Comparison of ENCODE assay signal across 22 cellular contexts in genomic region chr9:114560956-114561355, GRCh38. TPM values are rescaled to one million over a fixed set of nuclear protein-coding genes. Genes with fewer than 3 reads are reported as not detected.
DNase-seq lines count a peak whose midpoint lies in the region; ATAC-seq and TF ChIP-seq lines count a peak whose summit lies in the region.
"Had no signal": no experiment of that assay in that cellular context is flagged by ENCODE, and none has a peak within 500 bp of the region (broad histone marks: within the 10 kb centered on the region; RNA-seq: fewer than 3 reads in every experiment).

No MANE protein-coding gene starts in this region.

- H3K27ac ChIP-seq in IMR-90 (ENCODE audit: insufficient read depth, low read length): no peak overlapping the region
- H3K27ac ChIP-seq in psoas muscle: no peak overlapping the region
- H3K27ac ChIP-seq in colonic mucosa: no peak overlapping the region
- H3K27ac ChIP-seq in gastroesophageal sphincter: no peak overlapping the region
- H3K27ac ChIP-seq: A549, KMS-11 had no signal

- no peak overlapping the region for H2AK9ac ChIP-seq in IMR-90 (replicated peaks; ENCODE audit: low read depth, low read length, poor library complexity)

- 83% methylated on average over 1 of the region's 3 CpGs; no CpG with 5 or more reads in 1 of the 2 experiments for WGBS in IMR-90 (ENCODE audit: extremely low coverage in 2 of 2, insufficient read length in 1 of 2), 2 experiments
- WGBS in psoas muscle, 3 donors: 76 to 82% (median 77%) methylated on average over 3 of the region's 3 CpGs
- WGBS in gastroesophageal sphincter (ENCODE audit: low coverage in 1 of 2), 2 donors: 95 to 100% methylated on average over 2 of the region's 3 CpGs

- TF ChIP-seq POLR2A in IMR-90 (IDR thresholded peaks at IDR 0.05; ENCODE audit: low read depth, low read length) (no peak), gastroesophageal sphincter (IDR thresholded peaks at IDR 0.05) (no peak)

- H4K91ac ChIP-seq in IMR-90 (ENCODE audit: insufficient read depth, low read depth, low read length): no peak overlapping the region

- H3K27me3 ChIP-seq in IMR-90 (ENCODE audit: control insufficient read depth, insufficient read depth, low read length): peaks cover 3% of the 10 kb centered on the region; the same call in 1 of the 2 replicates
- H3K27me3 ChIP-seq in psoas muscle (ENCODE audit: insufficient read depth in 3 of 3, low read length in 2 of 3): no peaks in the 10 kb centered on the region
- H3K27me3 ChIP-seq in colonic mucosa: no peaks in the 10 kb centered on the region
- no peaks in the 10 kb centered on the region for H3K27me3 ChIP-seq in gastroesophageal sphincter

- no TSS peak for BruUV-seq in IMR-90 (replicated peaks; lab: Mats Ljungman, UMichigan)

- H3K36me3 ChIP-seq in IMR-90 (ENCODE audit: control insufficient read depth, insufficient read depth, low read length) (no peaks in the 10 kb centered on the region), psoas muscle (ENCODE audit: insufficient read depth in 1 of 2, low read depth in 1 of 2) (no peaks in the 10 kb centered on the region), colonic mucosa (no peaks in the 10 kb centered on the region), gastroesophageal sphincter (no peaks in the 10 kb centered on the region)

- H3K4me3 ChIP-seq in IMR-90 (ENCODE audit: insufficient read depth, low read depth, low read length) (no peak overlapping the region), psoas muscle (no peak overlapping the region), colonic mucosa (no peak overlapping the region), gastroesophageal sphincter (no peak overlapping the region)
- H3K4me3 ChIP-seq: A549 had no signal

- in situ Hi-C loops in IMR-90 (cut with MboI; ENCODE audit: low sequenced_read_pairs): no loop called here

- no peak overlapping the region for H4K8ac ChIP-seq in IMR-90 (ENCODE audit: low read depth in 2 of 2, low read length in 2 of 2)

- H3K56ac ChIP-seq in IMR-90 (ENCODE audit: extremely low read depth, insufficient read depth, low read length): no peak overlapping the region

- intact Hi-C loops in IMR-90 (cut with micrococcal nuclease): no loop called here
- intact Hi-C loops in psoas muscle (cut with DNase I): no loop called here
- intact Hi-C loops in colonic mucosa (cut with DNase I): no loop called here

- TF ChIP-seq CTCF in IMR-90 (conservative IDR thresholded peaks at IDR 0.05; ENCODE audit: low read depth, low read length): no peak
- TF ChIP-seq CTCF in psoas muscle (IDR thresholded peaks at IDR 0.05): no peak
- no peak for TF ChIP-seq CTCF in colonic mucosa (IDR thresholded peaks at IDR 0.05)
- no peak for TF ChIP-seq CTCF in gastroesophageal sphincter (IDR thresholded peaks at IDR 0.05)

- H3K4me2 ChIP-seq in IMR-90 (ENCODE audit: low read depth, low read length): no peak overlapping the region
- H3K4me2 ChIP-seq: A549, KMS-11 had no signal

- CTCF ChIA-PET in IMR-90 (lab: Yijun Ruan, JAX): no interaction called here

- no peaks in the 10 kb centered on the region for H4K20me1 ChIP-seq in IMR-90 (ENCODE audit: insufficient read depth, low read length)

- POLR2A ChIA-PET in IMR-90 (lab: Charles Lee; ENCODE audit: unreplicated experiment): no interaction called here

- no peak overlapping the region for H3K14ac ChIP-seq in IMR-90 (replicated peaks; ENCODE audit: low read depth, low read length)

- no peak overlapping the region for H2BK120ac ChIP-seq in IMR-90 (ENCODE audit: low read depth, low read length)

- ATAC-seq in IMR-90 (ENCODE audit: low read depth) (no peak), psoas muscle (no peak), HG02610 (IDR thresholded peaks at IDR 0.05; ENCODE audit: unreplicated experiment) (no peak), gastroesophageal sphincter (no peak)
- ATAC-seq: A549, Panc1 had no signal

- no peak for DNase-seq in IMR-90
- peak; percentile 69 for DNase-seq in amniotic epithelial cell (ENCODE audit: low read depth)
- peak; percentile 59 for DNase-seq in glomerular visceral epithelial cell (ENCODE audit: extremely low spot score)
- peak; percentile 58 for DNase-seq in renal cortical epithelial cell (ENCODE audit: low read depth)
- no peak for DNase-seq in psoas muscle
- DNase-seq in colonic mucosa: no peak
- DNase-seq: C1 segment of cervical spinal cord; CD4-positive, alpha-beta memory T cell; DMS79; H7; NCI-H1048; NCI-H1694; NCI-H2029 treated with DMSO at 0.1 percent for 48 hours; NCI-H2227 treated with DMSO at 0.1 percent for 48 hours; NCI-H510A; NCI-H69; SHP77 treated with DMSO at 0.1 percent for 48 hours had no signal

- no peak overlapping the region for H2BK20ac ChIP-seq in IMR-90 (ENCODE audit: low read depth, low read length)

- H3K9ac ChIP-seq in IMR-90 (ENCODE audit: low read depth, low read length): no peak overlapping the region
- H3K9ac ChIP-seq in colonic mucosa (ENCODE audit: low read depth in 2 of 2, low read length in 2 of 2): no peak overlapping the region
- H3K9ac ChIP-seq: KMS-11 had no signal

- H2AK5ac ChIP-seq in IMR-90 (ENCODE audit: low read depth, low read length): no peak overlapping the region

- H3K4me1 ChIP-seq in IMR-90 (ENCODE audit: control insufficient read depth, insufficient read depth, low read length) (0 out of 2 replicates have a peak, but pooled peaks cover 2% of the 10 kb centered on the region), psoas muscle (no peaks in the 10 kb centered on the region), colonic mucosa (no peaks in the 10 kb centered on the region), gastroesophageal sphincter (no peaks in the 10 kb centered on the region)
- H3K4me1 ChIP-seq: A549 had no signal

- H2BK15ac ChIP-seq in IMR-90 (ENCODE audit: low read depth, low read length): 0 out of 3 replicates have a peak overlapping the region, but pooled peaks have one; percentile 11

- TF ChIP-seq EP300 in gastroesophageal sphincter (IDR thresholded peaks at IDR 0.05): no peak

- no peaks in the 10 kb centered on the region for H3K9me3 ChIP-seq in IMR-90 (ENCODE audit: control insufficient read depth, insufficient read depth, low read length)
- H3K9me3 ChIP-seq in psoas muscle: no peaks in the 10 kb centered on the region
- H3K9me3 ChIP-seq in colonic mucosa: no peaks in the 10 kb centered on the region
- H3K9me3 ChIP-seq in gastroesophageal sphincter: no peaks in the 10 kb centered on the region
- H3K9me3 ChIP-seq: A549 had no signal

- H3K9me1 ChIP-seq in IMR-90 (ENCODE audit: insufficient read depth, low read length): no peaks in the 10 kb centered on the region

- H3K23ac ChIP-seq in IMR-90 (ENCODE audit: low read depth, low read length): no peak overlapping the region

- TF ChIP-seq RAD21 in IMR-90 (IDR thresholded peaks at IDR 0.05; ENCODE audit: low read length): no peak

- no peak overlapping the region for H3K18ac ChIP-seq in IMR-90 (ENCODE audit: low read depth, low read length)

- no peak overlapping the region for H2AFZ ChIP-seq in IMR-90 (replicated peaks; ENCODE audit: low read length, poor library complexity)

- no peak overlapping the region for H4K5ac ChIP-seq in IMR-90 (ENCODE audit: low read depth, low read length)

- H3K4ac ChIP-seq in IMR-90 (ENCODE audit: low read depth, low read length): no peak overlapping the region

- dilution Hi-C loops in IMR-90 (cut with HindIII; ENCODE audit: low sequenced_read_pairs, unreplicated experiment): no loop called here

- H2BK5ac ChIP-seq in IMR-90 (ENCODE audit: low read depth, low read length, poor library complexity, severe bottlenecking): no peak overlapping the region

- no peaks in the 10 kb centered on the region for H3K79me1 ChIP-seq in IMR-90 (ENCODE audit: low read depth in 1 of 2, low read length in 2 of 2)

TF ChIP-seq in IMR-90, 13 proteins besides CTCF, POLR2A, EP300 and RAD21 (continues in another document):
- TF ChIP-seq NFE2L2 (IDR thresholded peaks at IDR 0.05; ENCODE audit: low read depth, low read length) (no peak), MXI1 (IDR thresholded peaks at IDR 0.05; ENCODE audit: borderline replicate concordance, low read depth, low read length) (no peak), MAZ (IDR thresholded peaks at IDR 0.05; ENCODE audit: borderline replicate concordance, low read depth, low read length) (no peak), RFX5 (IDR thresholded peaks at IDR 0.05; ENCODE audit: low read depth, low read length) (no peak), MAFK (IDR thresholded peaks at IDR 0.05; ENCODE audit: low read depth, low read length) (no peak), SMC3 (IDR thresholded peaks at IDR 0.05; ENCODE audit: low read depth, low read length) (no peak), FOS (IDR thresholded peaks at IDR 0.05; ENCODE audit: low read depth, low read length) (no peak)

RNA-seq across cellular contexts. Expression of gene ATP6V1G1, which starts 26.6 kb away (rescaled TPM):
- 52.0 and 80.3 TPM in 2 replicates for total RNA-seq in IMR-90 (2012; rRNA removed)
- polyA plus RNA-seq in IMR-90 (2012; rRNA removed): 64.2 and 70.9 TPM in 2 replicates
- polyA plus RNA-seq in IMR-90 (2012; cell fraction: cytosol; rRNA removed): 50.4 and 105 TPM in 2 replicates
- polyA plus RNA-seq in IMR-90 (2012; cell fraction: nucleus; rRNA removed; ENCODE audit: low replicate concordance): 11.9 and 40.1 TPM in 2 replicates
- 227 and 295 TPM in 2 replicates for total RNA-seq in renal cortical epithelial cell
- total RNA-seq in psoas muscle: 10 to 100 TPM; 60.9 to 98.8 (median 81.8) TPM
- 100 to 1,000 TPM; 101 to 132 (median 102) TPM for polyA plus RNA-seq in psoas muscle
- 10 to 100 TPM; 59.4 to 74.4 TPM for total RNA-seq in colonic mucosa
- total RNA-seq in gastroesophageal sphincter: 100 to 1,000 TPM in 3 of 4 donors, 10 to 100 TPM in 1; 91.2 to 137 (median 120) TPM

RNA-seq across cellular contexts. Expression of gene TMEM268, which starts 50.1 kb away (rescaled TPM):
- 2.7 and 2.8 TPM in 2 replicates for total RNA-seq in IMR-90 (2012; rRNA removed)
- polyA plus RNA-seq in IMR-90 (2012; rRNA removed): 3.7 and 4.9 TPM in 2 replicates
- polyA plus RNA-seq in IMR-90 (2012; cell fraction: cytosol; rRNA removed): 3.1 and 3.8 TPM in 2 replicates
- 3.9 and 7.1 TPM in 2 replicates for polyA plus RNA-seq in IMR-90 (2012; cell fraction: nucleus; rRNA removed; ENCODE audit: low replicate concordance)
- 3.0 and 6.5 TPM in 2 replicates for total RNA-seq in renal cortical epithelial cell
- 10 to 100 TPM in 1 of 4 donors, 1 to 10 TPM in 3; 6.5 to 12.4 (median 8.9) TPM for total RNA-seq in psoas muscle
- polyA plus RNA-seq in psoas muscle: 1 to 10 TPM; 2.4 to 9.0 (median 4.8) TPM
- total RNA-seq in colonic mucosa: 1 to 10 TPM; 7.4 to 8.0 TPM
- 10 to 100 TPM in 2 of 4 donors, 1 to 10 TPM in 2; 6.2 to 16.7 (median 9.3) TPM for total RNA-seq in gastroesophageal sphincter

RNA-seq across cellular contexts. Expression of gene WHRN, which starts 55.7 kb away (rescaled TPM):
- total RNA-seq in IMR-90 (2012; rRNA removed) (0.18 and 0.28 TPM in 2 replicates), renal cortical epithelial cell (0.52 and 5.2 TPM in 2 replicates), psoas muscle (under 1 TPM; 0.15 to 0.62 (median 0.21) TPM), colonic mucosa (1 to 10 TPM; 3.3 to 3.6 TPM), gastroesophageal sphincter (10 to 100 TPM in 3 of 4 donors, 1 to 10 TPM in 1; 8.4 to 12.9 (median 11.0) TPM)
- polyA plus RNA-seq in IMR-90 (2012; rRNA removed) (2.6 and 2.8 TPM in 2 replicates), psoas muscle (under 1 TPM; 0.07 to 0.31 (median 0.12) TPM)
- polyA plus RNA-seq in IMR-90 (2012; cell fraction: cytosol; rRNA removed): 1.3 and 2.8 TPM in 2 replicates
- polyA plus RNA-seq in IMR-90 (2012; cell fraction: nucleus; rRNA removed; ENCODE audit: low replicate concordance): 14.2 and 20.9 TPM in 2 replicates

Comparison
In these comparisons a context has a peak if more than half of its experiments do, and no peak if none do; other contexts are left out.
1. DNase-seq: peak in amniotic epithelial cell (single experiment), glomerular visceral epithelial cell (single experiment) and renal cortical epithelial cell (single experiment); none in IMR-90 (single experiment), psoas muscle (0 of 2) and colonic mucosa (single experiment).